ENCODE assay signal across 1 cellular context in the genomic region with DNA sequence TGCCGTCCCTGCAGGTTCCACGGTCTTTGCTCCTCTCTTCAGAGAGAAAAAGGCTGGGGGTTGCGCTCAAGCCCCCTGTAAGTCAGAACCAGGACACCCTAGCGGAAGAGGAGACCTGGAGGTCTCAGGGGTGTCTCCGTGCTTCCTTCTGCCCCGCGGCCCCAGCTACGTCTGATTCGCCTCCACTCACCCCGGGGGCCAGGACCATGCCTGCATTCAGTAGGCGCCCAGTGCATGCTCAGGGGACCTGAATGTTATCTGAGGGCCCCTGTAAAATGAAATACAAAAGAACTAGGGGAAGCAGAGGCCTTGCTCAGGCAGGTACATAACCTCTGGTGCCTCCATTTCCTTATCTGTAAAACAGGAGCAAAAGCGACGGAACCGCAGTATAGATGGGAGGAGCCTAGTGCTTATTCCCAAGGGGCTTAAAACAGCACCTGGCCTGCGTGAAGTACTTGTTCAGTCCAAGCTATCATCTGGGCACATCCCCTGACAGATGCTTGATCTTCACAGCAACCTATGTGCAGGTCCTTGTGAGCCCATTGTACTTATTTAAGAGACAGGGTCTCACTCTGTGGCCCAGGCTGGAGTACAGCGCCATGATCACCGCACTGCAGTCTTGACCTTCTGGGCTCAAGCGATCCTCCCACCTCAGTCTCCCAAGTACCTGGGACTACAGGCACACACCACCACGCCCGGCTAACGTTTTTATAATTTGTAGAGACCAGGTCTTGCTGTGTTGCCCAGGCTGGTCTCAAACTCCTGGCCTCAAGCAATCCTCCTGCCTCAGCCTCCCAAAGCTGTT.
TF ChIP-seq lines count a peak whose summit lies in the region.

No MANE protein-coding gene starts in this region.

TF ChIP-seq in K562, 482 proteins besides CTCF, POLR2A, EP300 and RAD21:
- TF ChIP-seq, protein P1, sequence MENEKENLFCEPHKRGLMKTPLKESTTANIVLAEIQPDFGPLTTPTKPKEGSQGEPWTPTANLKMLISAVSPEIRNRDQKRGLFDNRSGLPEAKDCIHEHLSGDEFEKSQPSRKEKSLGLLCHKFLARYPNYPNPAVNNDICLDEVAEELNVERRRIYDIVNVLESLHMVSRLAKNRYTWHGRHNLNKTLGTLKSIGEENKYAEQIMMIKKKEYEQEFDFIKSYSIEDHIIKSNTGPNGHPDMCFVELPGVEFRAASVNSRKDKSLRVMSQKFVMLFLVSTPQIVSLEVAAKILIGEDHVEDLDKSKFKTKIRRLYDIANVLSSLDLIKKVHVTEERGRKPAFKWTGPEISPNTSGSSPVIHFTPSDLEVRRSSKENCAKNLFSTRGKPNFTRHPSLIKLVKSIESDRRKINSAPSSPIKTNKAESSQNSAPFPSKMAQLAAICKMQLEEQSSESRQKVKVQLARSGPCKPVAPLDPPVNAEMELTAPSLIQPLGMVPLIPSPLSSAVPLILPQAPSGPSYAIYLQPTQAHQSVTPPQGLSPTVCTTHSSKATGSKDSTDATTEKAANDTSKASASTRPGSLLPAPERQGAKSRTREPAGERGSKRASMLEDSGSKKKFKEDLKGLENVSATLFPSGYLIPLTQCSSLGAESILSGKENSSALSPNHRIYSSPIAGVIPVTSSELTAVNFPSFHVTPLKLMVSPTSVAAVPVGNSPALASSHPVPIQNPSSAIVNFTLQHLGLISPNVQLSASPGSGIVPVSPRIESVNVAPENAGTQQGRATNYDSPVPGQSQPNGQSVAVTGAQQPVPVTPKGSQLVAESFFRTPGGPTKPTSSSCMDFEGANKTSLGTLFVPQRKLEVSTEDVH (IDR thresholded peaks at IDR 0.05; ENCODE audit: low read depth, partially characterized antibody): no peak
- TF ChIP-seq TOE1 (IDR thresholded peaks at IDR 0.05; ENCODE audit: borderline replicate concordance) (no peak), TOE1 (CRISPR knock-in tag; IDR thresholded peaks at IDR 0.05; ENCODE audit: borderline replicate concordance, low read depth) (no peak), ZNF121 (CRISPR knock-in tag; conservative IDR thresholded peaks at IDR 0.05) (peak; percentile 82), FOXJ2 (tag; IDR thresholded peaks at IDR 0.05) (no peak), ZNF77 (CRISPR knock-in tag; IDR thresholded peaks at IDR 0.05) (no peak), SIN3B (IDR thresholded peaks at IDR 0.05; ENCODE audit: low read depth) (no peak), ZNF282 (CRISPR knock-in tag; IDR thresholded peaks at IDR 0.05) (no peak), TAF9B (IDR thresholded peaks at IDR 0.05; ENCODE audit: partially characterized antibody) (no peak), ZNF696 (CRISPR knock-in tag; conservative IDR thresholded peaks at IDR 0.05) (no peak), MBD2 (IDR thresholded peaks at IDR 0.05; ENCODE audit: borderline replicate concordance, low read depth) (no peak), JUN (IDR thresholded peaks at IDR 0.05; ENCODE audit: borderline replicate concordance, low read depth, low read length) (no peak), JUN (CRISPR knock-in tag; IDR thresholded peaks at IDR 0.05; ENCODE audit: borderline replicate concordance) (no peak), ZNF512 (tag; IDR thresholded peaks at IDR 0.05) (no peak)
- TF ChIP-seq, protein P2, sequence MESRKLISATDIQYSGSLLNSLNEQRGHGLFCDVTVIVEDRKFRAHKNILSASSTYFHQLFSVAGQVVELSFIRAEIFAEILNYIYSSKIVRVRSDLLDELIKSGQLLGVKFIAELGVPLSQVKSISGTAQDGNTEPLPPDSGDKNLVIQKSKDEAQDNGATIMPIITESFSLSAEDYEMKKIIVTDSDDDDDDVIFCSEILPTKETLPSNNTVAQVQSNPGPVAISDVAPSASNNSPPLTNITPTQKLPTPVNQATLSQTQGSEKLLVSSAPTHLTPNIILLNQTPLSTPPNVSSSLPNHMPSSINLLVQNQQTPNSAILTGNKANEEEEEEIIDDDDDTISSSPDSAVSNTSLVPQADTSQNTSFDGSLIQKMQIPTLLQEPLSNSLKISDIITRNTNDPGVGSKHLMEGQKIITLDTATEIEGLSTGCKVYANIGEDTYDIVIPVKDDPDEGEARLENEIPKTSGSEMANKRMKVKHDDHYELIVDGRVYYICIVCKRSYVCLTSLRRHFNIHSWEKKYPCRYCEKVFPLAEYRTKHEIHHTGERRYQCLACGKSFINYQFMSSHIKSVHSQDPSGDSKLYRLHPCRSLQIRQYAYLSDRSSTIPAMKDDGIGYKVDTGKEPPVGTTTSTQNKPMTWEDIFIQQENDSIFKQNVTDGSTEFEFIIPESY (CRISPR knock-in tag; IDR thresholded peaks at IDR 0.05): peak; percentile 49; the same call in 1 of the 2 replicates
